In genomic region chr19:42251572-42251990, GRCh38 we compare ENCODE assay signal across 8 cellular contexts. TPM values are rescaled to one million over a fixed set of nuclear protein-coding genes. Genes with fewer than 3 reads are reported as not detected.
A peak's percentile ranks its signal among the peaks of the same experiment; 100 is the strongest.
DNase-seq lines count a peak whose midpoint lies in the region; ATAC-seq and TF ChIP-seq lines count a peak whose summit lies in the region.

No MANE protein-coding gene starts in this region.

- H3K36me3 Mint-ChIP-seq in IgD-negative memory B cell: no peaks in the 10 kb centered on the region
- H3K36me3 Mint-ChIP-seq in natural killer cell treated with Interleukin-12 subunit alpha and Interleukin-12 subunit beta and Interleukin-15 and Interleukin-18, amount 100 ng/mL, for 72 hours: no peaks in the 10 kb centered on the region

- peaks cover 7% of the 10 kb centered on the region for H3K27me3 Mint-ChIP-seq in IgD-negative memory B cell
- peaks cover 0 to 2% of the 10 kb centered on the region in 2 donors for H3K27me3 Mint-ChIP-seq in natural killer cell treated with Interleukin-12 subunit alpha and Interleukin-12 subunit beta and Interleukin-15 and Interleukin-18, amount 100 ng/mL, for 72 hours

- H3K4me1 Mint-ChIP-seq in IgD-negative memory B cell: peaks cover 13 to 16% (median 13%) of the 10 kb centered on the region in 3 donors
- peaks cover 21 to 27% of the 10 kb centered on the region in 2 donors for H3K4me1 Mint-ChIP-seq in natural killer cell treated with Interleukin-12 subunit alpha and Interleukin-12 subunit beta and Interleukin-15 and Interleukin-18, amount 100 ng/mL, for 72 hours (ENCODE audit: low read depth in 2 of 2)

- H3K27ac ChIP-seq in coronary artery: peak overlapping the region; percentile 99

- no peak for TF ChIP-seq CTCF in coronary artery (IDR thresholded peaks at IDR 0.05)

- no peaks in the 10 kb centered on the region for H3K9me3 Mint-ChIP-seq in IgD-negative memory B cell
- H3K9me3 Mint-ChIP-seq in natural killer cell treated with Interleukin-12 subunit alpha and Interleukin-12 subunit beta and Interleukin-15 and Interleukin-18, amount 100 ng/mL, for 72 hours: no peaks in the 10 kb centered on the region

- DNase-seq in 8988T (peak; percentile 19), coronary artery (ENCODE audit: low spot score) (peak; percentile 71), cortex of kidney (lab: John Stamatoyannopoulos, UW) (no peak)
- no peak for DNase-seq in natural killer cell treated with Interleukin-12 subunit alpha and Interleukin-12 subunit beta and Interleukin-15 and Interleukin-18, amount 100 ng/mL, for 72 hours (ENCODE audit: low spot score)

- peak overlapping the region; percentile 75 to 88 (median 81) for H3K4me3 Mint-ChIP-seq in IgD-negative memory B cell
- peak overlapping the region; percentile 97 for H3K4me3 Mint-ChIP-seq in natural killer cell treated with Interleukin-12 subunit alpha and Interleukin-12 subunit beta and Interleukin-15 and Interleukin-18, amount 100 ng/mL, for 72 hours

- H3K4me3 ChIP-seq in coronary artery: peak overlapping the region; percentile 97

- ATAC-seq in natural killer cell treated with Interleukin-12 subunit alpha and Interleukin-12 subunit beta and Interleukin-15 and Interleukin-18, amount 100 ng/mL, for 72 hours: no peak
- no peak for ATAC-seq in activated CD4-positive, CD25-positive, alpha-beta regulatory T cell treated with anti-CD3 and anti-CD28 coated beads, Interleukin-2, amount 50 U/mL, for 24 hours
- ATAC-seq in GM18502 (IDR thresholded peaks at IDR 0.05; ENCODE audit: poor library complexity, unreplicated experiment): no peak
- no peak for ATAC-seq in HG03097 (IDR thresholded peaks at IDR 0.05; ENCODE audit: low FRiP score, unreplicated experiment)

- H3K27ac Mint-ChIP-seq in IgD-negative memory B cell: peak overlapping the region in 2 of 3 donors; percentile 83 to 92
- H3K27ac Mint-ChIP-seq in natural killer cell treated with Interleukin-12 subunit alpha and Interleukin-12 subunit beta and Interleukin-15 and Interleukin-18, amount 100 ng/mL, for 72 hours: peak overlapping the region; percentile 81 to 89

RNA-seq across cellular contexts. Expression of gene ERF, which starts 3.3 kb away (rescaled TPM):
- polyA plus RNA-seq in IgD-negative memory B cell: 6.7 TPM
- 10 to 100 TPM; 29.5 to 47.8 TPM for total RNA-seq in natural killer cell treated with Interleukin-12 subunit alpha and Interleukin-12 subunit beta and Interleukin-15 and Interleukin-18, amount 100 ng/mL, for 72 hours

RNA-seq across cellular contexts. Expression of gene GSK3A, which starts 9.2 kb away (rescaled TPM):
- 24.5 TPM for polyA plus RNA-seq in IgD-negative memory B cell
- 10 to 100 TPM; 51.1 to 52.8 TPM for total RNA-seq in natural killer cell treated with Interleukin-12 subunit alpha and Interleukin-12 subunit beta and Interleukin-15 and Interleukin-18, amount 100 ng/mL, for 72 hours

RNA-seq across cellular contexts. Expression of gene CIC, which starts 17.5 kb away (rescaled TPM):
- 4.5 TPM for polyA plus RNA-seq in IgD-negative memory B cell
- 100 to 1,000 TPM; 110 to 115 TPM for total RNA-seq in natural killer cell treated with Interleukin-12 subunit alpha and Interleukin-12 subunit beta and Interleukin-15 and Interleukin-18, amount 100 ng/mL, for 72 hours

RNA-seq across cellular contexts. Expression of gene ZNF526, which starts 31.5 kb away (rescaled TPM):
- polyA plus RNA-seq in IgD-negative memory B cell: 8.0 TPM
- 10 to 100 TPM; 18.5 to 23.7 TPM for total RNA-seq in natural killer cell treated with Interleukin-12 subunit alpha and Interleukin-12 subunit beta and Interleukin-15 and Interleukin-18, amount 100 ng/mL, for 72 hours

RNA-seq across cellular contexts. Expression of gene DEDD2, which starts 34.1 kb away (rescaled TPM):
- 159 TPM for polyA plus RNA-seq in IgD-negative memory B cell
- total RNA-seq in natural killer cell treated with Interleukin-12 subunit alpha and Interleukin-12 subunit beta and Interleukin-15 and Interleukin-18, amount 100 ng/mL, for 72 hours: 10 to 100 TPM; 28.5 to 33.2 TPM

Comparison
In these comparisons a context has a peak if more than half of its experiments do, and no peak if none do; other contexts are left out.
1. DNase-seq: peak in 8988T (single experiment) and coronary artery (single experiment); none in natural killer cell treated with Interleukin-12 subunit alpha and Interleukin-12 subunit beta and Interleukin-15 and Interleukin-18, amount 100 ng/mL, for 72 hours (single experiment) and cortex of kidney (single experiment).